ENCODE assay signal across 32 cellular contexts in the genomic region with DNA sequence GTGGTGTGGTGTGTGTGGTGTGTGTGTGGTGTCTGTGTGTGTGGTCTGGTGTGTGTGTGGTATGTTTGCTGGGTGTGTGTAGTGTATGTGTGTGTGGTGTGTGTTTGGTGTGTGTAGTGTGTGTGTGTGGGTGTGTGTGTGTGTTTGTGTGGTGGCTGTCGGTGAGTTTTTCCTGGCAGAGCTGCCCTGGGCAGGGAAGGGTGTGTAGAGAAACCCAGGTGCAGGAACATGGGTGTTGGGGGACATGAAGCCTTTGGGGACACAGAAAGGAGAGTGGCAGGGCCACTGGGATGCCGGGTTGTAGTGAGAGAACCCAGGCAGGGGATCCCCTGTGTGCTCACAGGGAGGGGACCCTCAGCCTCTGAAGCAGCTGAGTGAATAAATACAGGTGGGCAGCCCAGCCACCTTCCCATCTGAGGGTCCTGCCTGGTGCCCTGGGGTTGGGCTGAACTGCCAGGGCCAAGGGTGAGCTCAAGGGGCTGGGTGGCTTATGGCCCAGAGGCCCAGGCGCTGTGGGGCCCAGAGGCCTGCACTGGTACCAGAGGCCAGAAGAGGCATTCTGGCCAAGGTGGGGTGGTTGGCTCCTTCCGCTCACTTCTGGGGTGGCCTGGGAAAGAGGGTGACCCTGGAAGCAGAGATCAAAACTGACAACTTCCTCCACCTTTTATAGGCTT. TPM values are rescaled to one million over a fixed set of nuclear protein-coding genes. Genes with fewer than 3 reads are reported as not detected.
DNase-seq lines count a peak whose midpoint lies in the region; ATAC-seq, FAIRE-seq and TF ChIP-seq lines count a peak whose summit lies in the region.
"Had no signal": no experiment of that assay in that cellular context is flagged by ENCODE, and none has a peak within 500 bp of the region (broad histone marks: within the 10 kb centered on the region; RNA-seq: fewer than 3 reads in every experiment).

No MANE protein-coding gene starts in this region.

- peaks cover under 1% of the 10 kb centered on the region for H4K20me1 ChIP-seq in K562 (replicated peaks; ENCODE audit: control insufficient read depth, insufficient read depth, low read length)
- H4K20me1 ChIP-seq in GM23248 (ENCODE audit: insufficient read depth) = no peaks in the 10 kb centered on the region

- peak; percentile 84 for FAIRE-seq in K562 (lab: Jason Lieb, UNC)
- FAIRE-seq: G401.6 had no signal

- ATAC-seq in left ventricle myocardium superior (no peak), right cardiac atrium (no peak), K562 (no peak), memory B cell (ENCODE audit: low read depth) (no peak)
- ATAC-seq: activated CD8-positive, alpha-beta T cell treated with anti-CD3 and anti-CD28 coated beads, Interleukin-2, amount 10 ng/mL, durations not matched to agents 7 days and 5 days; left cardiac atrium; Panc1 had no signal

- H3F3A ChIP-seq in GM23248 (ENCODE audit: insufficient read depth) = peaks cover 4% of the 10 kb centered on the region; the same call in 1 of the 2 replicates

- H3K9me1 ChIP-seq in K562 (ENCODE audit: control insufficient read depth, insufficient read depth, low read length) = peaks cover under 1% of the 10 kb centered on the region

- intact Hi-C loops in left ventricle myocardium superior (cut with micrococcal nuclease) = no loop called here
- intact Hi-C loops in right cardiac atrium (cut with DNase I) = no loop called here
- intact Hi-C loops in K562 (cut with micrococcal nuclease) = no loop called here

- TF ChIP-seq POLR2A in K562 (conservative IDR thresholded peaks at IDR 0.05) = no peak
- no peak for TF ChIP-seq POLR2A in Peyer's patch (IDR thresholded peaks at IDR 0.05)

- H3K4me3 Mint-ChIP-seq in memory B cell (no peak overlapping the region), type B pancreatic cell (no peak overlapping the region)
- H3K4me3 Mint-ChIP-seq: activated CD4-positive, alpha-beta T cell treated with anti-CD3 and anti-CD28 coated beads for 36 hours; activated CD8-positive, alpha-beta T cell treated with anti-CD3 and anti-CD28 coated beads, Interleukin-2, amount 10 ng/mL, durations not matched to agents 7 days and 5 days; activated naive CD4-positive, alpha-beta T cell treated with anti-CD3 and anti-CD28 coated beads, Interleukin-2, amount 50 U/mL, for 24 hours; CD4-positive, CD25-positive, alpha-beta regulatory T cell; mesothelial cell of epicardium; T-helper 2 cell treated with Interferon-gamma antibody and Interleukin-4, amounts not matched to agents 5 μg/mL and 100 μg/mL, for 36 hours had no signal

- no peak for TF ChIP-seq RAD21 in K562 (CRISPR knock-in tag; conservative IDR thresholded peaks at IDR 0.05 in 1 of 2, IDR thresholded peaks at IDR 0.05 in 1 of 2)

- H3K4me2 ChIP-seq in K562 (ENCODE audit: insufficient read depth, low read length) = no peak overlapping the region
- no peak overlapping the region for H3K4me2 ChIP-seq in GM23248 (ENCODE audit: unreplicated experiment)

- no peak overlapping the region for H3K27ac ChIP-seq in right cardiac atrium (ENCODE audit: low read length)
- no peak overlapping the region; the same call in 2 of the 3 replicates for H3K27ac ChIP-seq in K562 (ENCODE audit: extremely low read depth, low read depth, low read length)
- no peak overlapping the region for H3K27ac ChIP-seq in GM23248
- peak overlapping the region in 1 of 4 donors; percentile 31 for H3K27ac ChIP-seq in Peyer's patch
- H3K27ac ChIP-seq: vagina had no signal

- WGBS in right cardiac atrium = 89% methylated on average over 4 of the region's 4 CpGs
- 52% methylated on average over 4 of the region's 4 CpGs for WGBS in K562 (ENCODE audit: insufficient coverage, low coverage, missing lambda C conversion rate)
- 81 to 86% methylated on average over 4 of the region's 4 CpGs for WGBS in GM23248 (ENCODE audit: low coverage in 1 of 2, low lambda C conversion rate in 2 of 2, missing lambda C conversion rate in 2 of 2), 2 experiments

- CTCF ChIA-PET in K562 (lab: Yijun Ruan, JAX; ENCODE audit: low intra/inter-chr PET ratio) = no interaction called here

- H3K27me3 Mint-ChIP-seq in memory B cell = no peaks in the 10 kb centered on the region
- peaks cover 2% of the 10 kb centered on the region for H3K27me3 Mint-ChIP-seq in type B pancreatic cell
- H3K27me3 Mint-ChIP-seq: activated CD4-positive, alpha-beta T cell treated with anti-CD3 and anti-CD28 coated beads for 36 hours; activated naive CD4-positive, alpha-beta T cell treated with anti-CD3 and anti-CD28 coated beads, Interleukin-2, amount 50 U/mL, for 24 hours; CD4-positive, CD25-positive, alpha-beta regulatory T cell had no signal

- no peak for TF ChIP-seq EP300 in K562 (IDR thresholded peaks at IDR 0.05; ENCODE audit: low read length)

- no TSS peak for BruUV-seq in K562 (replicated peaks; lab: Mats Ljungman, UMichigan)

- H3K4me3 ChIP-seq in right cardiac atrium (ENCODE audit: low read length) (no peak overlapping the region), K562 (no peak overlapping the region), GM23248 (no peak overlapping the region), Peyer's patch (no peak overlapping the region)
- H3K4me3 ChIP-seq: vagina had no signal

- peaks cover 12% of the 10 kb centered on the region for H3K4me1 Mint-ChIP-seq in memory B cell
- peaks cover 6% of the 10 kb centered on the region for H3K4me1 Mint-ChIP-seq in type B pancreatic cell (ENCODE audit: unreplicated experiment)
- H3K4me1 Mint-ChIP-seq: activated CD4-positive, alpha-beta T cell treated with anti-CD3 and anti-CD28 coated beads for 36 hours; activated naive CD4-positive, alpha-beta T cell treated with anti-CD3 and anti-CD28 coated beads, Interleukin-2, amount 50 U/mL, for 24 hours; CD4-positive, CD25-positive, alpha-beta regulatory T cell had no signal

- in situ Hi-C loops in K562 (cut with MboI) = no loop called here
- in situ Hi-C loops in GM23248 (cut with MboI) = no loop called here

- H3K9ac ChIP-seq in K562 (ENCODE audit: insufficient read depth in 1 of 2, low read depth in 2 of 2, low read length in 2 of 2) = no peak overlapping the region
- no peak overlapping the region for H3K9ac ChIP-seq in GM23248

- H3K4me1 ChIP-seq in right cardiac atrium (ENCODE audit: control insufficient read depth, insufficient read depth, low read length) = no peaks in the 10 kb centered on the region
- peaks cover 0 to 3% of the 10 kb centered on the region in 2 experiments; a peak in 1 of 5 replicates for H3K4me1 ChIP-seq in K562 (replicated peaks in 1 of 2; ENCODE audit: control insufficient read depth in 2 of 2, insufficient read depth in 2 of 2, low read length in 2 of 2)
- H3K4me1 ChIP-seq in GM23248 (ENCODE audit: insufficient read depth) = peaks cover 9% of the 10 kb centered on the region
- peaks cover 0 to 4% (median 0%) of the 10 kb centered on the region in 4 donors for H3K4me1 ChIP-seq in Peyer's patch

- TF ChIP-seq CTCF in K562 (IDR thresholded peaks at IDR 0.05 in 2 of 3, conservative IDR thresholded peaks at IDR 0.05 in 1 of 3; ENCODE audit: insufficient read depth in 2 of 3, low read depth in 1 of 3, low read length in 3 of 3) = no peak
- TF ChIP-seq CTCF in type B pancreatic cell (conservative IDR thresholded peaks at IDR 0.05) = no peak
- no peak for TF ChIP-seq CTCF in Peyer's patch (IDR thresholded peaks at IDR 0.05)

- H3K79me2 ChIP-seq in K562 (ENCODE audit: control insufficient read depth, insufficient read depth, low read length) = no peaks in the 10 kb centered on the region
- H3K79me2 ChIP-seq in GM23248 (ENCODE audit: insufficient read depth) = no peaks in the 10 kb centered on the region

- H3K27ac Mint-ChIP-seq in memory B cell (peak overlapping the region; percentile 1), type B pancreatic cell (peak overlapping the region; percentile 31)
- H3K27ac Mint-ChIP-seq: activated CD4-positive, alpha-beta T cell treated with anti-CD3 and anti-CD28 coated beads for 36 hours; activated CD8-positive, alpha-beta T cell treated with anti-CD3 and anti-CD28 coated beads, Interleukin-2, amount 10 ng/mL, durations not matched to agents 7 days and 5 days; activated naive CD4-positive, alpha-beta T cell treated with anti-CD3 and anti-CD28 coated beads, Interleukin-2, amount 50 U/mL, for 24 hours; mesothelial cell of epicardium; T-helper 2 cell treated with Interferon-gamma antibody and Interleukin-4, amounts not matched to agents 5 μg/mL and 100 μg/mL, for 36 hours had no signal

- H3K9me3 ChIP-seq in right cardiac atrium (ENCODE audit: control insufficient read depth, low read length) (no peaks in the 10 kb centered on the region), K562 (replicated peaks; ENCODE audit: control insufficient read depth, insufficient read depth, low read depth, low read length) (no peaks in the 10 kb centered on the region), GM23248 (ENCODE audit: low read depth) (no peaks in the 10 kb centered on the region), Peyer's patch (no peaks in the 10 kb centered on the region)
- H3K9me3 ChIP-seq: vagina had no signal

- H2AFZ ChIP-seq in K562 (ENCODE audit: low read depth, low read length) (no peak overlapping the region), GM23248 (no peak overlapping the region)

- H3K36me3 ChIP-seq in K562 (ENCODE audit: control insufficient read depth, insufficient read depth, low read length) (no peaks in the 10 kb centered on the region), GM23248 (ENCODE audit: low read depth) (no peaks in the 10 kb centered on the region), Peyer's patch (no peaks in the 10 kb centered on the region)
- H3K36me3 ChIP-seq: vagina had no signal

- peak; percentile 2 for DNase-seq in left ventricle myocardium superior
- DNase-seq in right cardiac atrium = no peak
- DNase-seq in K562 (ENCODE audit: extremely low read depth in 1 of 4, low spot score in 3 of 4) = no peak
- DNase-seq in memory B cell (ENCODE audit: low spot score in 2 of 2) = no peak
- no peak for DNase-seq in type B pancreatic cell (ENCODE audit: extremely low spot score, unreplicated experiment)
- DNase-seq in NOMO-1 treated with dmso at 0.1 percent for 144 hours (lab: John Stamatoyannopoulos, UW; ENCODE audit: unreplicated experiment) = no peak
- DNase-seq in GM23248 = no peak
- no peak for DNase-seq in Peyer's patch
- DNase-seq: activated CD4-positive, alpha-beta T cell treated with anti-CD3 and anti-CD28 coated beads for 36 hours; activated CD8-positive, alpha-beta T cell treated with anti-CD3 and anti-CD28 coated beads, Interleukin-2, amount 10 ng/mL, durations not matched to agents 7 days and 5 days; Calu3; CD4-positive, CD25-positive, alpha-beta regulatory T cell; DMS79; effector CD4-positive, alpha-beta T cell; GOT3; hippocampal formation; Kasumi-1; naive B cell; NCI-H1417 treated with DMSO at 0.1 percent for 48 hours; NCI-H2081; NCI-H526; occipital lobe; SIG-M5; stimulated activated CD4-positive, alpha-beta T cell treated with anti-CD3 and anti-CD28 coated beads, Interleukin-15, amount 100 ng/mL, for 24 hours; stimulated activated naive CD4-positive, alpha-beta T cell had no signal

- H3K9me3 Mint-ChIP-seq in memory B cell (no peaks in the 10 kb centered on the region), type B pancreatic cell (peaks cover 2% of the 10 kb centered on the region)
- H3K9me3 Mint-ChIP-seq: activated naive CD4-positive, alpha-beta T cell treated with anti-CD3 and anti-CD28 coated beads, Interleukin-2, amount 50 U/mL, for 24 hours; CD4-positive, CD25-positive, alpha-beta regulatory T cell; mesothelial cell of epicardium; naive B cell; T-helper 2 cell treated with Interferon-gamma antibody and Interleukin-4, amounts not matched to agents 5 μg/mL and 100 μg/mL, for 36 hours had no signal

- POLR2A ChIA-PET in K562 (lab: Yijun Ruan, JAX) = interaction anchor here (0.6 kb wide), 2 partner anchors 84 to 193 kb away, joined by 3 to 4 read pairs; no protein-coding TSS in a partner anchor

- H3K36me3 Mint-ChIP-seq in memory B cell = peaks cover 6% of the 10 kb centered on the region
- H3K36me3 Mint-ChIP-seq in type B pancreatic cell = no peaks in the 10 kb centered on the region
- H3K36me3 Mint-ChIP-seq: activated naive CD4-positive, alpha-beta T cell treated with anti-CD3 and anti-CD28 coated beads, Interleukin-2, amount 50 U/mL, for 24 hours; CD4-positive, CD25-positive, alpha-beta regulatory T cell; mesothelial cell of epicardium; naive B cell had no signal

- H3K27me3 ChIP-seq in right cardiac atrium (ENCODE audit: control insufficient read depth, insufficient read depth) = no peaks in the 10 kb centered on the region
- peaks cover 18 to 58% of the 10 kb centered on the region in 2 experiments; a peak in 4 of 5 replicates for H3K27me3 ChIP-seq in K562 (ENCODE audit: control insufficient read depth in 2 of 2, insufficient read depth in 2 of 2, low read length in 2 of 2)
- H3K27me3 ChIP-seq in GM23248 (replicated peaks; ENCODE audit: insufficient read depth) = no peaks in the 10 kb centered on the region
- H3K27me3 ChIP-seq in Peyer's patch = no peaks in the 10 kb centered on the region
- H3K27me3 ChIP-seq: vagina had no signal

- H3K9me2 ChIP-seq in GM23248 (ENCODE audit: insufficient read depth) = no peaks in the 10 kb centered on the region

RNA-seq across cellular contexts. Expression of a gene that starts 48.5 kb away (rescaled TPM):
- total RNA-seq in left ventricle myocardium superior (72.3 TPM), right cardiac atrium (100 to 1,000 TPM in 1 of 4 donors, 10 to 100 TPM in 3; 41.0 to 101 (median 79.4) TPM), K562 (2014; rRNA removed) (221 and 262 TPM in 2 replicates), K562 (2014; rRNA removed; fragmentation: Illumina TruSeq; extraction: Trizol) (130 and 158 TPM in 2 replicates), K562 (2015; rRNA removed; fragmentation: Illumina TruSeq; extraction: Trizol) (169 and 170 TPM in 2 replicates), K562 (2021) (173 TPM in 2 replicates), type B pancreatic cell (ENCODE audit: low replicate concordance) (55.4 and 77.1 TPM in 2 replicates), Peyer's patch (100 to 1,000 TPM in 3 of 4 donors, 10 to 100 TPM in 1; 99.9 to 198 (median 161) TPM)
- polyA plus RNA-seq in right cardiac atrium (126 TPM), K562 (2011; rRNA removed) (346 and 462 TPM in 2 replicates), K562 (2014; fragmentation: Illumina TruSeq; extraction: Trizol) (264 and 319 TPM in 2 replicates), K562 (2014; fragmentation: Nextera tagmentation; extraction: Ambion mirVana) (10 to 100 TPM; 15.0 to 35.1 TPM), K562 (2014; rRNA removed) (314 and 326 TPM in 2 replicates), GM23248 (2016; fragmentation: Nextera tagmentation; extraction: Ambion mirVana) (1.7 and 2.5 TPM in 2 replicates)
- 299 and 667 TPM in 2 replicates for total RNA-seq in K562 (2011; cell fraction: chromatin; rRNA removed; ENCODE audit: low replicate concordance)
- 475 and 577 TPM in 2 replicates for total RNA-seq in K562 (2011; cell fraction: nucleolus; rRNA removed)
- total RNA-seq in K562 (2011; cell fraction: nucleoplasm; rRNA removed) = 452 and 464 TPM in 2 replicates
- 293 and 363 TPM in 2 replicates for polyA plus RNA-seq in K562 (2011; cell fraction: cytosol; rRNA removed)
- 419 and 596 TPM in 2 replicates for polyA plus RNA-seq in K562 (2011; cell fraction: nucleus; rRNA removed)
- 197 and 377 TPM in 2 replicates for polyA plus RNA-seq in K562 (2012)
- polyA minus RNA-seq in K562 (2011; rRNA and poly(A)+ RNA removed) = 172 and 231 TPM in 2 replicates
- polyA minus RNA-seq in K562 (2011; cell fraction: cytosol; rRNA and poly(A)+ RNA removed) = 126 and 148 TPM in 2 replicates
- 135 and 136 TPM in 2 replicates for polyA minus RNA-seq in K562 (2011; cell fraction: nucleus; rRNA and poly(A)+ RNA removed)
- 1.3 and 5.2 TPM in 2 replicates for total RNA-seq in GM23248 (2014; rRNA removed; shearing (Covaris generic))
